14 cellular contexts compared by ENCODE assay signal in genomic region chr10:131115321-131115720, GRCh38.
DNase-seq lines count a peak whose midpoint lies in the region; ATAC-seq and TF ChIP-seq lines count a peak whose summit lies in the region.
"Had no signal": no experiment of that assay in that cellular context is flagged by ENCODE, and none has a peak within 500 bp of the region (broad histone marks: within the 10 kb centered on the region; RNA-seq: fewer than 3 reads in every experiment).

No MANE protein-coding gene starts in this region.

- H2AFZ ChIP-seq in neural progenitor cell (replicated peaks), result no peak overlapping the region
- H2AFZ ChIP-seq: GM23338 had no signal

- no peaks in the 10 kb centered on the region for H3K9me3 Mint-ChIP-seq in neural progenitor cell

- no peaks in the 10 kb centered on the region for H3K4me1 ChIP-seq in neural progenitor cell

- no peaks in the 10 kb centered on the region for H4K20me1 ChIP-seq in neural progenitor cell (ENCODE audit: low read depth)

- TF ChIP-seq CTCF in C4-2B (conservative IDR thresholded peaks at IDR 0.05) (no peak), VCaP (conservative IDR thresholded peaks at IDR 0.05) (no peak), neural progenitor cell (IDR thresholded peaks at IDR 0.05) (no peak)

- H3K4me1 Mint-ChIP-seq in neural progenitor cell, result no peaks in the 10 kb centered on the region
- H3K4me1 Mint-ChIP-seq: B cell; CD14-positive monocyte; CD4-positive, alpha-beta memory T cell had no signal

- H3K9ac ChIP-seq in neural progenitor cell, result no peak overlapping the region
- H3K9ac ChIP-seq: KMS-11 had no signal

- DNase-seq in neural progenitor cell (ENCODE audit: low spot score), result no peak
- DNase-seq in stimulated activated CD4-positive, alpha-beta T cell treated with anti-CD3 and anti-CD28 coated beads, Interleukin-2, amount 100 ng/mL, for 24 hours, result no peak
- DNase-seq in NCI-H526 (lab: John Stamatoyannopoulos, UW), result no peak
- no peak for DNase-seq in NAMALWA (ENCODE audit: low spot score)
- DNase-seq: CD4-positive, alpha-beta memory T cell; DMS79 treated with DMSO at 0.1 percent for 48 hours had no signal

- H3K27me3 Mint-ChIP-seq in neural progenitor cell (ENCODE audit: insufficient read depth, low read depth), result peaks cover 4% of the 10 kb centered on the region
- H3K27me3 Mint-ChIP-seq: B cell; CD4-positive, alpha-beta memory T cell had no signal

- peak overlapping the region; percentile 72 for H3K27ac Mint-ChIP-seq in neural progenitor cell
- H3K27ac Mint-ChIP-seq: B cell, CD14-positive monocyte, GM23338 had no signal

- H3K4me3 Mint-ChIP-seq in neural progenitor cell, result no peak overlapping the region
- H3K4me3 Mint-ChIP-seq: B cell; CD14-positive monocyte; CD4-positive, alpha-beta memory T cell; GM23338 had no signal

- H3K4me3 ChIP-seq in neural progenitor cell, result no peak overlapping the region
- H3K4me3 ChIP-seq: GM23338 had no signal

- no peak overlapping the region for H3K4me2 ChIP-seq in neural progenitor cell
- H3K4me2 ChIP-seq: GM23338, KMS-11 had no signal

- H3K27ac ChIP-seq in C4-2B (peak overlapping the region; percentile 45), VCaP (peak overlapping the region; percentile 60), neural progenitor cell (no peak overlapping the region)
- H3K27ac ChIP-seq: HL-60, KMS-11 had no signal

- H3K9me3 ChIP-seq in neural progenitor cell (ENCODE audit: low read depth), result no peaks in the 10 kb centered on the region

- H3K36me3 Mint-ChIP-seq in neural progenitor cell, result no peaks in the 10 kb centered on the region
- H3K36me3 Mint-ChIP-seq: CD14-positive monocyte; CD4-positive, alpha-beta memory T cell had no signal

- H3K36me3 ChIP-seq in neural progenitor cell, result no peaks in the 10 kb centered on the region

- ATAC-seq in HG03460 (IDR thresholded peaks at IDR 0.05; ENCODE audit: unreplicated experiment), result no peak
- ATAC-seq: GM23338 had no signal

- no peaks in the 10 kb centered on the region for H3F3A ChIP-seq in neural progenitor cell (ENCODE audit: low read depth)

- H3K27me3 ChIP-seq in neural progenitor cell, result no peaks in the 10 kb centered on the region

- H3K79me2 ChIP-seq in neural progenitor cell (ENCODE audit: low read depth), result no peaks in the 10 kb centered on the region
